Comparison of ENCODE assay signal across 1 cellular context in genomic region chr9:137065336-137065967, GRCh38.
TF ChIP-seq lines count a peak whose summit lies in the region.

No MANE protein-coding gene starts in this region.

TF ChIP-seq in WTC11, 78 proteins besides CTCF, POLR2A, EP300 and RAD21 (continued from another document):
- TF ChIP-seq, protein P1, sequence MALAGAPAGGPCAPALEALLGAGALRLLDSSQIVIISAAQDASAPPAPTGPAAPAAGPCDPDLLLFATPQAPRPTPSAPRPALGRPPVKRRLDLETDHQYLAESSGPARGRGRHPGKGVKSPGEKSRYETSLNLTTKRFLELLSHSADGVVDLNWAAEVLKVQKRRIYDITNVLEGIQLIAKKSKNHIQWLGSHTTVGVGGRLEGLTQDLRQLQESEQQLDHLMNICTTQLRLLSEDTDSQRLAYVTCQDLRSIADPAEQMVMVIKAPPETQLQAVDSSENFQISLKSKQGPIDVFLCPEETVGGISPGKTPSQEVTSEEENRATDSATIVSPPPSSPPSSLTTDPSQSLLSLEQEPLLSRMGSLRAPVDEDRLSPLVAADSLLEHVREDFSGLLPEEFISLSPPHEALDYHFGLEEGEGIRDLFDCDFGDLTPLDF (CRISPR knock-in tag; IDR thresholded peaks at IDR 0.05), result no peak
- TF ChIP-seq GTF2I (CRISPR knock-in tag; conservative IDR thresholded peaks at IDR 0.05), result no peak
- TF ChIP-seq, protein P2, sequence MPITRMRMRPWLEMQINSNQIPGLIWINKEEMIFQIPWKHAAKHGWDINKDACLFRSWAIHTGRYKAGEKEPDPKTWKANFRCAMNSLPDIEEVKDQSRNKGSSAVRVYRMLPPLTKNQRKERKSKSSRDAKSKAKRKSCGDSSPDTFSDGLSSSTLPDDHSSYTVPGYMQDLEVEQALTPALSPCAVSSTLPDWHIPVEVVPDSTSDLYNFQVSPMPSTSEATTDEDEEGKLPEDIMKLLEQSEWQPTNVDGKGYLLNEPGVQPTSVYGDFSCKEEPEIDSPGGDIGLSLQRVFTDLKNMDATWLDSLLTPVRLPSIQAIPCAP (CRISPR knock-in tag; IDR thresholded peaks at IDR 0.05), result no peak
- no peak for TF ChIP-seq FOXK1 (CRISPR knock-in tag; IDR thresholded peaks at IDR 0.05)
- TF ChIP-seq NR2C2 (CRISPR knock-in tag; IDR thresholded peaks at IDR 0.05), result no peak
- TF ChIP-seq, protein P3, sequence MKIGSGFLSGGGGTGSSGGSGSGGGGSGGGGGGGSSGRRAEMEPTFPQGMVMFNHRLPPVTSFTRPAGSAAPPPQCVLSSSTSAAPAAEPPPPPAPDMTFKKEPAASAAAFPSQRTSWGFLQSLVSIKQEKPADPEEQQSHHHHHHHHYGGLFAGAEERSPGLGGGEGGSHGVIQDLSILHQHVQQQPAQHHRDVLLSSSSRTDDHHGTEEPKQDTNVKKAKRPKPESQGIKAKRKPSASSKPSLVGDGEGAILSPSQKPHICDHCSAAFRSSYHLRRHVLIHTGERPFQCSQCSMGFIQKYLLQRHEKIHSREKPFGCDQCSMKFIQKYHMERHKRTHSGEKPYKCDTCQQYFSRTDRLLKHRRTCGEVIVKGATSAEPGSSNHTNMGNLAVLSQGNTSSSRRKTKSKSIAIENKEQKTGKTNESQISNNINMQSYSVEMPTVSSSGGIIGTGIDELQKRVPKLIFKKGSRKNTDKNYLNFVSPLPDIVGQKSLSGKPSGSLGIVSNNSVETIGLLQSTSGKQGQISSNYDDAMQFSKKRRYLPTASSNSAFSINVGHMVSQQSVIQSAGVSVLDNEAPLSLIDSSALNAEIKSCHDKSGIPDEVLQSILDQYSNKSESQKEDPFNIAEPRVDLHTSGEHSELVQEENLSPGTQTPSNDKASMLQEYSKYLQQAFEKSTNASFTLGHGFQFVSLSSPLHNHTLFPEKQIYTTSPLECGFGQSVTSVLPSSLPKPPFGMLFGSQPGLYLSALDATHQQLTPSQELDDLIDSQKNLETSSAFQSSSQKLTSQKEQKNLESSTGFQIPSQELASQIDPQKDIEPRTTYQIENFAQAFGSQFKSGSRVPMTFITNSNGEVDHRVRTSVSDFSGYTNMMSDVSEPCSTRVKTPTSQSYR (CRISPR knock-in tag; IDR thresholded peaks at IDR 0.05), result no peak
- TF ChIP-seq JUN (CRISPR knock-in tag; IDR thresholded peaks at IDR 0.05), result no peak
